Comparison of ENCODE assay signal across 11 cellular contexts in genomic region chr2:224545884-224546644, GRCh38. TPM values are rescaled to one million over a fixed set of nuclear protein-coding genes. Genes with fewer than 3 reads are reported as not detected.
DNase-seq lines count a peak whose midpoint lies in the region; ATAC-seq and TF ChIP-seq lines count a peak whose summit lies in the region.
"Had no signal": no experiment of that assay in that cellular context is flagged by ENCODE, and none has a peak within 500 bp of the region (broad histone marks: within the 10 kb centered on the region; RNA-seq: fewer than 3 reads in every experiment).

No MANE protein-coding gene starts in this region.

- peak overlapping the region; percentile 75 for H3K27ac Mint-ChIP-seq in osteocyte (ENCODE audit: unreplicated experiment)
- H3K27ac Mint-ChIP-seq: activated T-helper 2 cell treated with anti-CD3 and anti-CD28 coated beads, Interferon-gamma antibody, Interleukin-2, Interleukin-4, amounts not matched to agents 10 μg/mL and 5 μg/mL and 100 μg/mL, durations not matched to agents 14 hours and 24 hours and 36 hours had no signal

- H3K27me3 ChIP-seq in WERI-Rb-1 (ENCODE audit: insufficient read depth, low read depth, severe bottlenecking), result no peaks in the 10 kb centered on the region
- H3K27me3 ChIP-seq: sigmoid colon had no signal

- in situ Hi-C loops in astrocyte of the cerebellum (cut with HindIII; ENCODE audit: low sequenced_read_pairs), result no loop called here

- H3K4me3 ChIP-seq in astrocyte of the cerebellum (ENCODE audit: low read depth, low read length), result no peak overlapping the region
- H3K4me3 ChIP-seq in WERI-Rb-1 (ENCODE audit: low read depth, low read length), result no peak overlapping the region
- H3K4me3 ChIP-seq: sigmoid colon had no signal

- DNase-seq in astrocyte of the cerebellum (ENCODE audit: low read depth) (peak; percentile 11), osteocyte (ENCODE audit: extremely low spot score, unreplicated experiment) (no peak), NCI-H2227 (lab: John Stamatoyannopoulos, UW; ENCODE audit: unreplicated experiment) (no peak), WERI-Rb-1 (no peak), SHP77 treated with DMSO at 0.1 percent for 48 hours (lab: John Stamatoyannopoulos, UW) (no peak)
- DNase-seq in central memory CD4-positive, alpha-beta T cell, result no peak
- DNase-seq: NCI-H2171 treated with DMSO at 0.1 percent for 48 hours, sigmoid colon had no signal

- ATAC-seq in GM18519 (IDR thresholded peaks at IDR 0.05; ENCODE audit: low FRiP score, unreplicated experiment) (peak; percentile 45), HG02973 (IDR thresholded peaks at IDR 0.05; ENCODE audit: unreplicated experiment) (peak; percentile 68)

- peak overlapping the region; percentile 4 for H3K4me3 Mint-ChIP-seq in osteocyte (ENCODE audit: unreplicated experiment)

- no peak overlapping the region for H3K27ac ChIP-seq in WERI-Rb-1
- H3K27ac ChIP-seq: sigmoid colon had no signal

- H3K9me3 Mint-ChIP-seq in osteocyte (ENCODE audit: unreplicated experiment), result no peaks in the 10 kb centered on the region
- H3K9me3 Mint-ChIP-seq: activated T-helper 2 cell treated with anti-CD3 and anti-CD28 coated beads, Interferon-gamma antibody, Interleukin-2, Interleukin-4, amounts not matched to agents 10 μg/mL and 5 μg/mL and 100 μg/mL, durations not matched to agents 14 hours and 24 hours and 36 hours had no signal

- no peaks in the 10 kb centered on the region for H3K27me3 Mint-ChIP-seq in osteocyte (ENCODE audit: unreplicated experiment)

- H3K4me1 Mint-ChIP-seq in osteocyte (ENCODE audit: unreplicated experiment), result peaks cover 44% of the 10 kb centered on the region

- H3K9me3 ChIP-seq in WERI-Rb-1 (ENCODE audit: severe bottlenecking), result no peaks in the 10 kb centered on the region
- H3K9me3 ChIP-seq: sigmoid colon had no signal

- peaks cover 10% of the 10 kb centered on the region for H3K36me3 ChIP-seq in WERI-Rb-1

- peaks cover 9% of the 10 kb centered on the region for H3K36me3 Mint-ChIP-seq in osteocyte (ENCODE audit: unreplicated experiment)

- TF ChIP-seq CTCF in astrocyte of the cerebellum (IDR thresholded peaks at IDR 0.05; ENCODE audit: low read depth, low read length, missing control alignments) (no peak), osteocyte (IDR thresholded peaks at IDR 0.05) (no peak), WERI-Rb-1 (IDR thresholded peaks at IDR 0.05; ENCODE audit: low read depth, low read length) (no peak)

RNA-seq across cellular contexts. Expression of gene CUL3, which starts 39.1 kb away (rescaled TPM):
- 72.6 and 83.6 TPM in 2 replicates for total RNA-seq in osteocyte
